ENCODE assay signal across 8 cellular contexts in genomic region chr1:71080178-71080781, GRCh38. TPM values are rescaled to one million over a fixed set of nuclear protein-coding genes. Genes with fewer than 3 reads are reported as not detected.
DNase-seq lines count a peak whose midpoint lies in the region; ATAC-seq and TF ChIP-seq lines count a peak whose summit lies in the region.

No MANE protein-coding gene starts in this region.

- CTCF ChIA-PET in AG04450 (lab: Charles Lee) = interaction anchor here (0.7 to 2.5 kb wide), 9 partner anchors 9 to 1556 kb away, joined by 3 to 24 read pairs (median 4); no protein-coding TSS in a partner anchor

- H3K4me3 Mint-ChIP-seq in endodermal cell = peak overlapping the region; percentile 96

- DNase-seq in AG04450 (ENCODE audit: low read depth, low spot score) (no peak), GM03348 (ENCODE audit: low spot score) (peak; percentile 27), SKM-1 (lab: John Stamatoyannopoulos, UW; ENCODE audit: unreplicated experiment) (peak; percentile 26), endodermal cell (no peak), HT-29 (ENCODE audit: low spot score) (no peak), NCI-H226 (no peak)

- H3K27me3 Mint-ChIP-seq in endodermal cell (ENCODE audit: insufficient read depth) = peaks cover 25% of the 10 kb centered on the region

- H3K27ac ChIP-seq in AG04450 (ENCODE audit: low read depth, low read length) (peak overlapping the region; percentile 79), endodermal cell (ENCODE audit: low read depth, low read length) (peak overlapping the region; percentile 96), muscle layer of duodenum (ENCODE audit: low read length) (peak overlapping the region; percentile 97)

- no peak for TF ChIP-seq CTCF in AG04450 (IDR thresholded peaks at IDR 0.05; ENCODE audit: low read depth, low read length)
- TF ChIP-seq CTCF in endodermal cell (conservative IDR thresholded peaks at IDR 0.05) = no peak

- H3K27me3 ChIP-seq in AG04450 (ENCODE audit: control insufficient read depth, insufficient read depth, low read length) (no peaks in the 10 kb centered on the region), endodermal cell (ENCODE audit: control insufficient read depth, insufficient read depth, low read length, poor library complexity, severe bottlenecking) (peaks cover 25% of the 10 kb centered on the region), muscle layer of duodenum (ENCODE audit: low read depth, low read length) (peaks cover 6% of the 10 kb centered on the region)

- peaks cover 6% of the 10 kb centered on the region for H3K9me3 Mint-ChIP-seq in endodermal cell

- 0% methylated on average over 15 to 20 of the region's 20 CpGs for WGBS in endodermal cell (ENCODE audit: insufficient coverage in 1 of 2, insufficient read length in 1 of 2), 2 experiments

- H3K4me1 ChIP-seq in endodermal cell (ENCODE audit: control insufficient read depth, insufficient read depth, low read length) = peaks cover 8% of the 10 kb centered on the region
- H3K4me1 ChIP-seq in muscle layer of duodenum (ENCODE audit: control insufficient read depth in 1 of 2, insufficient read depth in 2 of 2, low read length in 2 of 2) = peaks cover 5 to 23% of the 10 kb centered on the region in 2 donors

- peak overlapping the region; percentile 96 for H3K9ac ChIP-seq in endodermal cell (ENCODE audit: extremely low read depth, low read length, poor library complexity, severe bottlenecking)

- H3K36me3 Mint-ChIP-seq in endodermal cell (ENCODE audit: low read depth) = peaks cover 27% of the 10 kb centered on the region

- H3K27ac Mint-ChIP-seq in endodermal cell = peak overlapping the region; percentile 100

- POLR2A ChIA-PET in AG04450 (lab: Yijun Ruan, JAX) = interaction anchor here (1.0 to 1.5 kb wide), 4 partner anchors 10 to 16 kb away, joined by 3 to 7 read pairs (median 4); no protein-coding TSS in a partner anchor

- peak; percentile 14 for ATAC-seq in HG03095 (IDR thresholded peaks at IDR 0.05; ENCODE audit: unreplicated experiment)

- peaks cover 16% of the 10 kb centered on the region for H3K4me1 Mint-ChIP-seq in endodermal cell

- H3K4me3 ChIP-seq in AG04450 (ENCODE audit: low read depth, low read length) (peak overlapping the region; percentile 88), endodermal cell (ENCODE audit: low read length) (peak overlapping the region; percentile 96), muscle layer of duodenum (ENCODE audit: low read depth in 1 of 2, low read length in 2 of 2) (peak overlapping the region; percentile 97 to 100)

- peaks cover 32% of the 10 kb centered on the region for H3K36me3 ChIP-seq in endodermal cell (ENCODE audit: control insufficient read depth, insufficient read depth, low read length)
- peaks cover 20 to 25% of the 10 kb centered on the region in 2 donors for H3K36me3 ChIP-seq in muscle layer of duodenum (ENCODE audit: control insufficient read depth in 1 of 2, insufficient read depth in 2 of 2, low read length in 2 of 2)

- H3K9me3 ChIP-seq in AG04450 (ENCODE audit: control insufficient read depth, insufficient read depth, low read length) = no peaks in the 10 kb centered on the region
- peaks cover 5% of the 10 kb centered on the region for H3K9me3 ChIP-seq in endodermal cell (ENCODE audit: control insufficient read depth, low read length)
- no peaks in the 10 kb centered on the region for H3K9me3 ChIP-seq in muscle layer of duodenum (ENCODE audit: control insufficient read depth in 1 of 2, low read length in 2 of 2)

RNA-seq across cellular contexts. Expression of gene ZRANB2, which starts 0.6 kb away (rescaled TPM):
- polyA plus RNA-seq in AG04450 (2011; rRNA removed) = 81.7 and 126 TPM in 2 replicates
- 36.0 and 42.1 TPM in 2 replicates for polyA minus RNA-seq in AG04450 (2011; rRNA and poly(A)+ RNA removed)
- 10 to 100 TPM; 82.4 to 94.0 TPM for total RNA-seq in endodermal cell
- polyA plus RNA-seq in endodermal cell (2013, experiment 1 of 2) = 105 TPM
- polyA plus RNA-seq in endodermal cell (2013, experiment 2 of 2) = 97.3 TPM
- total RNA-seq in HT-29 (2014; rRNA removed; shearing (Covaris generic)) = 16.3 and 18.0 TPM in 2 replicates

RNA-seq across cellular contexts. Expression of gene PTGER3, which starts 32.7 kb away (rescaled TPM):
- polyA plus RNA-seq in AG04450 (2011; rRNA removed) = not detected in 2 replicates
- not detected in 2 replicates for polyA minus RNA-seq in AG04450 (2011; rRNA and poly(A)+ RNA removed)
- total RNA-seq in endodermal cell = under 1 TPM; 0.13 to 0.18 TPM
- polyA plus RNA-seq in endodermal cell (2013, experiment 1 of 2) = 0.14 TPM
- 0.04 TPM for polyA plus RNA-seq in endodermal cell (2013, experiment 2 of 2)
- not detected in 2 replicates for total RNA-seq in HT-29 (2014; rRNA removed; shearing (Covaris generic))

Comparison
In these comparisons a context has a peak if more than half of its experiments do, and no peak if none do; other contexts are left out.
1. DNase-seq: peak in GM03348 (single experiment) and SKM-1 (single experiment); none in AG04450 (single experiment), endodermal cell (single experiment), HT-29 (single experiment) and NCI-H226 (single experiment).
2. Peak in every context shown above with its lines, with median percentiles within 50 percentile points of each other: H3K27ac ChIP-seq and H3K4me3 ChIP-seq.